Comparison of ENCODE assay signal across 23 cellular contexts in the genomic region with DNA sequence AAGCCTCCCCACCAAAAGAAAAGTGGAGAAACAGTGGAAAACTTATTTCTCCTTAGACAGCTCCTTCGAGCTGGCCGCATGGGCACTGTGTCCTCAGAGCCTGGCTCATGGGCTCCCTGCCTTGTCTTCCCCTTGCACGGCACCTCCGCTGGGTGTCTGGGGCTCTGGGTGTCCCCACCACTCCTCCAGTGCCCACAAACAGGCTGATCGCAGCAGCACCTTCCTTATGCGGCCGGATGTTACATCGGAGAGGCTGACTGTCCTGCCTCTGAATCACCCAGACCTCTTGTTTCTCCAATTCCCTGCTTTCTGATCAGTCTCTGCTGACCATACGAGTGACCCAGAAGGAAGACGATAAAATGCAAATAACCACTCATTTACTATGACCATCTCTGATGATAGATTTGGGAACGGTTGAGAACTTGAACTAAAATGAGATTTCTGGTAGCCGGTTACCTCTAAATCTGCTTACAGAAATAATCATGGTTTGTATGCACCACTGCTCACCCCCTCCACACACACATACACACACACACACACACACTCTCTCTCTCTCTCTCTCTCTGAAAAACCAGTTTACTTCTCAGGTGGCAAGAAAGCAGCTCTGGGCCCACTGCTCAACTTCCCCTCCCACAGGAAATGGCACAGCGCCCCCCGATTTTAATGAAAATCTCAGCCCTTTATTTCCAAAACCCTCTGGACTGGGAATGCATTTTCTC.
DNase-seq lines count a peak whose midpoint lies in the region; ATAC-seq and TF ChIP-seq lines count a peak whose summit lies in the region.
"Had no signal": no experiment of that assay in that cellular context is flagged by ENCODE, and none has a peak within 500 bp of the region (broad histone marks: within the 10 kb centered on the region; RNA-seq: fewer than 3 reads in every experiment).

No MANE protein-coding gene starts in this region.

- no peak overlapping the region for H3K4me3 Mint-ChIP-seq in progenitor cell of endocrine pancreas (ENCODE audit: low read depth)
- H3K4me3 Mint-ChIP-seq: CD4-positive, alpha-beta T cell had no signal

- H3K4me3 ChIP-seq in coronary artery: no peak overlapping the region
- H3K4me3 ChIP-seq: cardiac muscle cell, mucosa of descending colon, skin epidermis, suprapubic skin had no signal

- H3K27ac ChIP-seq in coronary artery: no peak overlapping the region
- H3K27ac ChIP-seq: cardiac muscle cell, neutrophil, skin epidermis, suprapubic skin had no signal

- no peaks in the 10 kb centered on the region for H3K36me3 Mint-ChIP-seq in progenitor cell of endocrine pancreas (ENCODE audit: insufficient read depth)

- no peaks in the 10 kb centered on the region for H3K9me3 Mint-ChIP-seq in progenitor cell of endocrine pancreas (ENCODE audit: low read depth)
- H3K9me3 Mint-ChIP-seq: CD4-positive, alpha-beta T cell had no signal

- no peak for TF ChIP-seq CTCF in progenitor cell of endocrine pancreas (IDR thresholded peaks at IDR 0.05; ENCODE audit: unreplicated experiment)
- TF ChIP-seq CTCF in coronary artery (IDR thresholded peaks at IDR 0.05): no peak

- peak overlapping the region; percentile 8 for H3K27ac Mint-ChIP-seq in progenitor cell of endocrine pancreas
- H3K27ac Mint-ChIP-seq: CD4-positive, alpha-beta T cell had no signal

- H3K4me1 Mint-ChIP-seq in progenitor cell of endocrine pancreas (ENCODE audit: low read depth): peaks cover 24% of the 10 kb centered on the region

- DNase-seq in RKO (ENCODE audit: low spot score): peak; percentile 18
- DNase-seq in glomerular visceral epithelial cell (ENCODE audit: extremely low spot score): peak; percentile 52
- no peak for DNase-seq in progenitor cell of endocrine pancreas (ENCODE audit: low spot score, unreplicated experiment)
- DNase-seq in coronary artery (ENCODE audit: low spot score): no peak
- DNase-seq in putamen (ENCODE audit: low spot score): no peak
- no peak for DNase-seq in HCEC 1CT
- DNase-seq: activated CD4-positive, alpha-beta T cell treated with anti-CD3 and anti-CD28 coated beads for 1 hour; activated naive CD4-positive, alpha-beta T cell treated with Interleukin-2 at 50 U/mL for 16 hours; activated T-cell treated with anti-CD3 and anti-CD28 coated beads, Interleukin-2, amount 50 U/mL, for 1 hour; amniotic stem cell; CD4-positive, alpha-beta T cell; DMS 273 treated with DMSO at 0.1 percent for 48 hours; GDM1; mucosa of descending colon; NCI-H1417; stimulated activated CD4-positive, alpha-beta T cell treated with anti-CD3 and anti-CD28 coated beads, Interleukin-1b, Interleukin-23, amount 100 ng/mL, for 48 hours; SW 1271 had no signal

- peaks cover 72% of the 10 kb centered on the region for H3K27me3 Mint-ChIP-seq in progenitor cell of endocrine pancreas
- H3K27me3 Mint-ChIP-seq: CD4-positive, alpha-beta T cell had no signal

- ATAC-seq in GM19455 (IDR thresholded peaks at IDR 0.05; ENCODE audit: unreplicated experiment) (peak; percentile 68), GM18861 (IDR thresholded peaks at IDR 0.05; ENCODE audit: unreplicated experiment) (no peak)
- ATAC-seq: mucosa of descending colon had no signal

Comparison
In these comparisons a context has a peak if more than half of its experiments do, and no peak if none do; other contexts are left out.
1. DNase-seq: peak in RKO (single experiment) and glomerular visceral epithelial cell (single experiment); none in progenitor cell of endocrine pancreas (single experiment), coronary artery (single experiment), putamen (single experiment) and HCEC 1CT (single experiment).